ENCODE assay signal across 8 cellular contexts in genomic region chr4:54062392-54062791, GRCh38. TPM values are rescaled to one million over a fixed set of nuclear protein-coding genes. Genes with fewer than 3 reads are reported as not detected.
DNase-seq lines count a peak whose midpoint lies in the region; ATAC-seq and TF ChIP-seq lines count a peak whose summit lies in the region.

No MANE protein-coding gene starts in this region.

- POLR2A ChIA-PET in activated CD8-positive, alpha-beta T cell treated with anti-CD3 and anti-CD28 coated beads for 36 hours (lab: Charles Lee): interaction anchor here (1.2 kb wide), 1 partner anchor 31 kb away, joined by 3 read pairs; no protein-coding TSS in a partner anchor

- peaks cover 0 to 9% (median 0%) of the 10 kb centered on the region in 6 donors for H3K36me3 ChIP-seq in spleen

- 45 to 71% (median 61%) methylated on average over 3 of the region's 3 CpGs for WGBS in spleen, 5 donors

- peak overlapping the region; percentile 81 for H3K27ac Mint-ChIP-seq in activated CD8-positive, alpha-beta T cell treated with anti-CD3 and anti-CD28 coated beads for 36 hours
- H3K27ac Mint-ChIP-seq in glutamatergic neuron (ENCODE audit: unreplicated experiment): no peak overlapping the region

- no peaks in the 10 kb centered on the region for H3K27me3 ChIP-seq in spleen (replicated peaks in 1 of 7)

- TF ChIP-seq CTCF in HFF-Myc (IDR thresholded peaks at IDR 0.05; ENCODE audit: low read depth, low read length, missing control alignments) (no peak), glutamatergic neuron (IDR thresholded peaks at IDR 0.05; ENCODE audit: partially characterized antibody, unreplicated experiment) (no peak), spleen (IDR thresholded peaks at IDR 0.05 in 8 of 11, conservative IDR thresholded peaks at IDR 0.05 in 3 of 11) (no peak)
- TF ChIP-seq CTCF in activated CD8-positive, alpha-beta T cell treated with anti-CD3 and anti-CD28 coated beads for 36 hours (IDR thresholded peaks at IDR 0.05): no peak

- no peak for TF ChIP-seq POLR2A in spleen (IDR thresholded peaks at IDR 0.05)

- peaks cover 13% of the 10 kb centered on the region for H3K36me3 Mint-ChIP-seq in activated CD8-positive, alpha-beta T cell treated with anti-CD3 and anti-CD28 coated beads for 36 hours (ENCODE audit: low read depth)
- H3K36me3 Mint-ChIP-seq in glutamatergic neuron (ENCODE audit: unreplicated experiment): no peaks in the 10 kb centered on the region

- H3K4me1 ChIP-seq in spleen: peaks cover 61 to 85% (median 76%) of the 10 kb centered on the region in 6 donors

- no peaks in the 10 kb centered on the region for H3K27me3 Mint-ChIP-seq in activated CD8-positive, alpha-beta T cell treated with anti-CD3 and anti-CD28 coated beads for 36 hours
- peaks cover 5% of the 10 kb centered on the region for H3K27me3 Mint-ChIP-seq in glutamatergic neuron (ENCODE audit: unreplicated experiment)

- peak overlapping the region; percentile 95 for H3K4me3 ChIP-seq in HFF-Myc (replicated peaks; ENCODE audit: low read depth, low read length)
- H3K4me3 ChIP-seq in spleen: peak overlapping the region; percentile 67 to 97 (median 94)

- no peak for ATAC-seq in activated CD8-positive, alpha-beta T cell treated with anti-CD3 and anti-CD28 coated beads for 36 hours
- ATAC-seq in HG03159 (IDR thresholded peaks at IDR 0.05; ENCODE audit: unreplicated experiment): no peak

- H3K4me1 Mint-ChIP-seq in activated CD8-positive, alpha-beta T cell treated with anti-CD3 and anti-CD28 coated beads for 36 hours (ENCODE audit: low read depth): peaks cover 54% of the 10 kb centered on the region
- peaks cover 5% of the 10 kb centered on the region for H3K4me1 Mint-ChIP-seq in glutamatergic neuron (ENCODE audit: low read depth, unreplicated experiment)

- peak overlapping the region; percentile 85 for H3K4me3 Mint-ChIP-seq in activated CD8-positive, alpha-beta T cell treated with anti-CD3 and anti-CD28 coated beads for 36 hours
- H3K4me3 Mint-ChIP-seq in glutamatergic neuron (ENCODE audit: unreplicated experiment): peak overlapping the region; percentile 53

- peak overlapping the region; percentile 92 to 100 (median 99) for H3K27ac ChIP-seq in spleen

- no peaks in the 10 kb centered on the region for H3K9me3 Mint-ChIP-seq in activated CD8-positive, alpha-beta T cell treated with anti-CD3 and anti-CD28 coated beads for 36 hours
- H3K9me3 Mint-ChIP-seq in glutamatergic neuron (ENCODE audit: unreplicated experiment): peaks cover 6% of the 10 kb centered on the region

- intact Hi-C loops in activated CD8-positive, alpha-beta T cell treated with anti-CD3 and anti-CD28 coated beads for 36 hours (cut with micrococcal nuclease): loop anchor here (5.0 kb wide), 1 partner anchor 35 kb away; no protein-coding TSS in a partner anchor
- intact Hi-C loops in spleen (cut with DNase I; ENCODE audit: low total_unique reads): no loop called here

- DNase-seq in HFF-Myc (ENCODE audit: extremely low read depth, low read depth): no peak
- no peak for DNase-seq in activated CD8-positive, alpha-beta T cell treated with anti-CD3 and anti-CD28 coated beads for 36 hours
- no peak for DNase-seq in glutamatergic neuron
- no peak for DNase-seq in spleen
- DNase-seq in NCI-H345 (lab: John Stamatoyannopoulos, UW): no peak
- no peak for DNase-seq in NCI-H774 (lab: John Stamatoyannopoulos, UW)
- DNase-seq in NCI-H2081 (lab: John Stamatoyannopoulos, UW): no peak

- no peaks in the 10 kb centered on the region for H3K9me3 ChIP-seq in spleen

- CTCF ChIA-PET in activated CD8-positive, alpha-beta T cell treated with anti-CD3 and anti-CD28 coated beads for 36 hours (lab: Charles Lee): interaction anchor here (1.1 kb wide), 1 partner anchor 172 kb away, joined by 3 read pairs; no protein-coding TSS in a partner anchor

RNA-seq across cellular contexts. Expression of gene CHIC2, which starts 2.0 kb away (rescaled TPM):
- 10 to 100 TPM; 16.8 to 17.5 TPM for total RNA-seq in activated CD8-positive, alpha-beta T cell treated with anti-CD3 and anti-CD28 coated beads for 36 hours
- total RNA-seq in glutamatergic neuron (ENCODE audit: unreplicated experiment): 14.5 TPM
- 10 to 100 TPM; 38.2 to 68.2 (median 41.6) TPM for total RNA-seq in spleen
- polyA plus RNA-seq in spleen: 10 to 100 TPM in 2 of 3 donors, 1 to 10 TPM in 1; 7.6 to 21.0 (median 16.0) TPM

RNA-seq across cellular contexts. Expression of gene GSX2, which starts 37.6 kb away (rescaled TPM):
- not detected for total RNA-seq in activated CD8-positive, alpha-beta T cell treated with anti-CD3 and anti-CD28 coated beads for 36 hours
- total RNA-seq in glutamatergic neuron (ENCODE audit: unreplicated experiment) (not detected), spleen (not detected)
- polyA plus RNA-seq in spleen: under 1 TPM in 1 of 3 donors, not detected in 2; 0.47 TPM
